In the genomic region with DNA sequence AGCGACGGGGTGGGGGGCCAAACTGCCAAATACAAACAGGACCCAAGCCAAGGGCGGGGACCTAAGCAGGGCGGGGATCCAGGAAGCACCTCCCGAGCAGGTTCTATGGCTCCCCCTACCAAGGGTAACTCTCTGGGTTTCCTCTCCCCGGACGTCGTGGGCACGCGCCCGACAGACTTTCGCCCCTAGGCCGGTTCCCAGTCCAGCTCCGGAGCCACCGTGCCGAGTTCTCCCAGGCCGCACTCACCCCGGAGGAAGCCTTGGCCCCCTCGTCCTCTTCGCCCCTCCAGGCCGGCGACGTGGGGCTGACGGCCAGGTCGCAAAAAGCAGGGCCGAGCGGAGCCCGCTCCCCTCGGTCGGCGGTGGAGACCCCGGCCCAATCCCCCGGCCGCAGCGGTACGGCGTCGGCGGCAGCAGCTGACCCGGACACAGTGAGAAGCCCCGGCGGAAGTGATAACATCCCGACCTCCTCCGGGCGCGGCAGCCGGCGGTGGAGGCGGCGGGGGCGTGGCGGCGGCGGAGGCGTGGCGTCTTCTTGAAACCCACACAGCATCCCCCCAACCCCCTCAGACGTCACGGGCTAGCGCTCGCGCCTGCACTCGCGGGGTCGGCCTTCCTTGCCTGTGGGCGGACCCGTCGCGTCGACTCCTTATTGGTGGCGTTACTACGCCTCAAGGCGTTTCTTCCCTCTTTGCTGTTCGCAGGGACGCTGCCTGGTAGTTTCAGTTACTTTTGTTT, we compare ENCODE assay signal across 8 cellular contexts. TPM values are rescaled to one million over a fixed set of nuclear protein-coding genes. Genes with fewer than 3 reads are reported as not detected.
DNase-seq lines count a peak whose midpoint lies in the region; ATAC-seq and TF ChIP-seq lines count a peak whose summit lies in the region.

Gene BNIP2, minus strand, starts transcription at position 433 of the 738 bp plus-strand sequence. CDS start 6,863 bp downstream, outside the sequence.

- H3K27me3 ChIP-seq in BLaER1: no peaks in the 10 kb centered on the region
- no peaks in the 10 kb centered on the region for H3K27me3 ChIP-seq in left lung

- H3K4me1 ChIP-seq in BLaER1: peaks cover 43% of the 10 kb centered on the region
- H3K4me1 ChIP-seq in left lung: peaks cover 18 to 46% of the 10 kb centered on the region in 2 donors

- ATAC-seq in GM19328 (IDR thresholded peaks at IDR 0.05; ENCODE audit: unreplicated experiment) (peak; percentile 80), HG03521 (IDR thresholded peaks at IDR 0.05; ENCODE audit: unreplicated experiment) (peak; percentile 87), left lung (peak; percentile 94)

- no peaks in the 10 kb centered on the region for H3K9me3 ChIP-seq in BLaER1
- H3K9me3 ChIP-seq in left lung: no peaks in the 10 kb centered on the region

- peak within 1 kb of the TSS; percentile 97 for H3K27ac Mint-ChIP-seq in dendritic cell treated with granulocyte-macrophage colony-stimulating factor and Interleukin-4, amounts not matched to agents 40 ng/mL and 50 ng/mL, for 4 days

- intact Hi-C loops in dendritic cell treated with granulocyte-macrophage colony-stimulating factor and Interleukin-4, amounts not matched to agents 40 ng/mL and 50 ng/mL, for 4 days (cut with micrococcal nuclease): loop anchor here (2.0 kb wide), 1 partner anchor 708 kb away; the partner anchor contains the start of gene ANXA2
- intact Hi-C loops in left lung (cut with DNase I): no loop called here

- peaks cover 34% of the 10 kb centered on the region for H3K36me3 Mint-ChIP-seq in dendritic cell treated with granulocyte-macrophage colony-stimulating factor and Interleukin-4, amounts not matched to agents 40 ng/mL and 50 ng/mL, for 4 days (ENCODE audit: low read depth)

- peak; percentile 60 for DNase-seq in NCI-H748 treated with DMSO at 0.1 percent for 48 hours (lab: John Stamatoyannopoulos, UW)
- DNase-seq in activated CD4-positive, alpha-beta T cell treated with anti-CD3 and anti-CD28 coated beads, Interleukin-2, amount 50 U/mL, for 24 hours (ENCODE audit: low read depth in 1 of 2, low spot score in 1 of 2): peak; percentile 92 to 96
- DNase-seq in left lung: peak; percentile 100
- peak; percentile 92 to 93 for DNase-seq in stimulated activated CD4-positive, alpha-beta T cell treated with anti-CD3 and anti-CD28 coated beads, Interleukin-2, amount 100 ng/mL, for 48 hours

- peak within 1 kb of the TSS; percentile 98 for H3K4me2 ChIP-seq in BLaER1

- peak within 1 kb of the TSS; percentile 98 for H3K27ac ChIP-seq in BLaER1
- peak within 1 kb of the TSS; percentile 99 to 100 for H3K27ac ChIP-seq in left lung

- no peaks in the 10 kb centered on the region for H3K27me3 Mint-ChIP-seq in dendritic cell treated with granulocyte-macrophage colony-stimulating factor and Interleukin-4, amounts not matched to agents 40 ng/mL and 50 ng/mL, for 4 days

- peaks cover 50% of the 10 kb centered on the region for H4K20me1 ChIP-seq in BLaER1

- H3K36me3 ChIP-seq in BLaER1 (peaks cover 13% of the 10 kb centered on the region; the same call in 1 of the 2 replicates), left lung (no peaks in the 10 kb centered on the region)

- H3K4me3 ChIP-seq in BLaER1: peak within 1 kb of the TSS; percentile 92
- peak within 1 kb of the TSS; percentile 89 to 95 for H3K4me3 ChIP-seq in left lung

- peaks cover 25% of the 10 kb centered on the region for H3K4me1 Mint-ChIP-seq in dendritic cell treated with granulocyte-macrophage colony-stimulating factor and Interleukin-4, amounts not matched to agents 40 ng/mL and 50 ng/mL, for 4 days (ENCODE audit: low read depth)

- H3K9ac ChIP-seq in BLaER1: peak within 1 kb of the TSS; percentile 98

- H3K4me3 Mint-ChIP-seq in dendritic cell treated with granulocyte-macrophage colony-stimulating factor and Interleukin-4, amounts not matched to agents 40 ng/mL and 50 ng/mL, for 4 days: peak within 1 kb of the TSS; percentile 89

- no peaks in the 10 kb centered on the region for H3K9me3 Mint-ChIP-seq in dendritic cell treated with granulocyte-macrophage colony-stimulating factor and Interleukin-4, amounts not matched to agents 40 ng/mL and 50 ng/mL, for 4 days

- TF ChIP-seq CTCF in left lung (IDR thresholded peaks at IDR 0.05): no peak

RNA-seq across cellular contexts. Expression of gene BNIP2, which starts in this region (rescaled TPM):
- total RNA-seq in left lung: 10 to 100 TPM; 66.0 to 87.3 TPM

Comparison
In these comparisons a context has a peak if more than half of its experiments do, and no peak if none do; other contexts are left out.
1. Peak in every context shown above with its lines: DNase-seq, ATAC-seq, H3K4me3 ChIP-seq and H3K27ac ChIP-seq.